1 cellular context compared by ENCODE assay signal in the genomic region with DNA sequence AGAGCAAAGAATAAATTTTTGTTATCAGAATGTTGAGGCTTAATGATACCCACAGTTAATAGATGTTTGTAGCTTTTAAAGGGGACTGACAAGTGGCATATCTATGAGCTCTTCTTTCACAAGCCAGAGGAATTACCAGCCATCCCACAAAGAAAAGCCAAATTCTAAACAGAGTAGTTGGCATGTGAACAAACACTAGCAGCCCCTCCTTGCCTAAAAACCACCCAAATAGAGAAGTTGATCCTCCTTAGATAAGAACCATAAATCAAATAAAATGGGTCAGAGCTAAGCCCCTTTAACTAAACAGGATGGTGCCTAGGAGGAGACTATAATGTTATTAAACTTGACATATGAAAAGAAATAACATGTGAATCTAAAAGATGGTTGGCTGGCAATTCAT.
TF ChIP-seq lines count a peak whose summit lies in the region.

No MANE protein-coding gene starts in this region.

TF ChIP-seq in K562, 482 proteins besides CTCF, POLR2A, EP300 and RAD21:
- TF ChIP-seq MEF2D (tag; conservative IDR thresholded peaks at IDR 0.05; ENCODE audit: low read depth): no peak
- TF ChIP-seq, protein P1, sequence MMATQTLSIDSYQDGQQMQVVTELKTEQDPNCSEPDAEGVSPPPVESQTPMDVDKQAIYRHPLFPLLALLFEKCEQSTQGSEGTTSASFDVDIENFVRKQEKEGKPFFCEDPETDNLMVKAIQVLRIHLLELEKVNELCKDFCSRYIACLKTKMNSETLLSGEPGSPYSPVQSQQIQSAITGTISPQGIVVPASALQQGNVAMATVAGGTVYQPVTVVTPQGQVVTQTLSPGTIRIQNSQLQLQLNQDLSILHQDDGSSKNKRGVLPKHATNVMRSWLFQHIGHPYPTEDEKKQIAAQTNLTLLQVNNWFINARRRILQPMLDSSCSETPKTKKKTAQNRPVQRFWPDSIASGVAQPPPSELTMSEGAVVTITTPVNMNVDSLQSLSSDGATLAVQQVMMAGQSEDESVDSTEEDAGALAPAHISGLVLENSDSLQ (IDR thresholded peaks at IDR 0.05): peak; percentile 24; the same call in 1 of the 2 replicates
- TF ChIP-seq, protein P2, sequence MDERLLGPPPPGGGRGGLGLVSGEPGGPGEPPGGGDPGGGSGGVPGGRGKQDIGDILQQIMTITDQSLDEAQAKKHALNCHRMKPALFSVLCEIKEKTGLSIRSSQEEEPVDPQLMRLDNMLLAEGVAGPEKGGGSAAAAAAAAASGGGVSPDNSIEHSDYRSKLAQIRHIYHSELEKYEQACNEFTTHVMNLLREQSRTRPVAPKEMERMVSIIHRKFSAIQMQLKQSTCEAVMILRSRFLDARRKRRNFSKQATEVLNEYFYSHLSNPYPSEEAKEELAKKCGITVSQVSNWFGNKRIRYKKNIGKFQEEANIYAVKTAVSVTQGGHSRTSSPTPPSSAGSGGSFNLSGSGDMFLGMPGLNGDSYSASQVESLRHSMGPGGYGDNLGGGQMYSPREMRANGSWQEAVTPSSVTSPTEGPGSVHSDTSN (CRISPR knock-in tag; IDR thresholded peaks at IDR 0.05; ENCODE audit: low read depth): no peak
- TF ChIP-seq, protein P2 (tag; conservative IDR thresholded peaks at IDR 0.05; ENCODE audit: low read depth): peak; percentile 43; the same call in 1 of the 2 replicates
- peak; percentile 23 for TF ChIP-seq MEIS2 (IDR thresholded peaks at IDR 0.05; ENCODE audit: partially characterized antibody)
TF ChIP-seq in K562: peak in this region for 3.
